ENCODE assay signal across 16 cellular contexts in genomic region chr5:68883441-68883840, GRCh38.
"Had no signal": no experiment of that assay in that cellular context is flagged by ENCODE, and none has a peak within 500 bp of the region (broad histone marks: within the 10 kb centered on the region; RNA-seq: fewer than 3 reads in every experiment).

No MANE protein-coding gene starts in this region.

- H3K4me1 ChIP-seq: lower lobe of right lung, thyroid gland, uterus had no signal

- H3K27ac ChIP-seq: lower lobe of right lung, thyroid gland had no signal

- H3K4me1 Mint-ChIP-seq: stimulated activated memory B cell treated with anti-CD40 and anti-IgM and Interleukin-4, amounts not matched to agents 10 μg/mL and 1 μg/mL and 100 μg/mL, for 72 hours had no signal

- ATAC-seq: activated naive CD4-positive, alpha-beta T cell treated with anti-CD3 and anti-CD28 coated beads, Interleukin-2, amount 50 U/mL, for 72 hours; left cardiac atrium; lower lobe of right lung; stimulated activated memory B cell treated with anti-CD40 and anti-IgM and Interleukin-4, amounts not matched to agents 10 μg/mL and 1 μg/mL and 100 μg/mL, for 72 hours had no signal

- H3K36me3 Mint-ChIP-seq: activated naive CD4-positive, alpha-beta T cell treated with anti-CD3 and anti-CD28 coated beads, Interleukin-2, amount 50 U/mL, for 72 hours; brain; stimulated activated memory B cell treated with anti-CD40 and anti-IgM and Interleukin-4, amounts not matched to agents 10 μg/mL and 1 μg/mL and 100 μg/mL, for 72 hours had no signal

- H3K4me3 ChIP-seq: lower lobe of right lung, thyroid gland, uterus had no signal

- H3K27me3 ChIP-seq: thyroid gland, uterus had no signal

- H3K27me3 Mint-ChIP-seq: activated T-cell treated with anti-CD3 and anti-CD28 coated beads, Interleukin-2, amount 50 U/mL, for 24 hours; brain; central memory CD8-positive, alpha-beta T cell; stimulated activated memory B cell treated with anti-CD40 and anti-IgM and Interleukin-4, amounts not matched to agents 10 μg/mL and 1 μg/mL and 100 μg/mL, for 72 hours had no signal

- H3K9me3 ChIP-seq: lower lobe of right lung, thyroid gland, uterus had no signal

- H3K4me3 Mint-ChIP-seq: brain; central memory CD8-positive, alpha-beta T cell; stimulated activated memory B cell treated with anti-CD40 and anti-IgM and Interleukin-4, amounts not matched to agents 10 μg/mL and 1 μg/mL and 100 μg/mL, for 72 hours had no signal

- H3K27ac Mint-ChIP-seq: activated naive CD4-positive, alpha-beta T cell treated with anti-CD3 and anti-CD28 coated beads, Interleukin-2, amount 50 U/mL, for 72 hours; activated T-cell treated with anti-CD3 and anti-CD28 coated beads, Interleukin-2, amount 50 U/mL, for 24 hours; stimulated activated memory B cell treated with anti-CD40 and anti-IgM and Interleukin-4, amounts not matched to agents 10 μg/mL and 1 μg/mL and 100 μg/mL, for 72 hours had no signal

- H3K36me3 ChIP-seq: lower lobe of right lung, thyroid gland, uterus had no signal

- DNase-seq: activated CD4-positive, alpha-beta T cell treated with anti-CD3 and anti-CD28 coated beads, Interleukin-2, amount 50 U/mL, for 4 hours; activated CD4-positive, CD25-positive, alpha-beta regulatory T cell treated with anti-CD3 and anti-CD28 coated beads, Interleukin-2, amount 50 U/mL, for 72 hours; activated effector memory CD4-positive, alpha-beta T cell treated with Interleukin-2 at 50 U/mL for 16 hours; activated T-cell treated with anti-CD3 and anti-CD28 coated beads, Interleukin-2, amount 50 U/mL, for 24 hours; cortex of kidney; effector CD8-positive, alpha-beta T cell; foreskin fibroblast; left cardiac atrium; lower lobe of right lung; T-helper 9 cell; thyroid gland; uterus had no signal
